In genomic region chr5:95836544-95836943, GRCh38 we compare ENCODE assay signal across 10 cellular contexts. TPM values are rescaled to one million over a fixed set of nuclear protein-coding genes. Genes with fewer than 3 reads are reported as not detected.
DNase-seq lines count a peak whose midpoint lies in the region; ATAC-seq, FAIRE-seq and TF ChIP-seq lines count a peak whose summit lies in the region.
"Had no signal": no experiment of that assay in that cellular context is flagged by ENCODE, and none has a peak within 500 bp of the region (broad histone marks: within the 10 kb centered on the region; RNA-seq: fewer than 3 reads in every experiment).

No MANE protein-coding gene starts in this region.

- H3K27ac Mint-ChIP-seq in activated CD8-positive, alpha-beta T cell treated with anti-CD3 and anti-CD28 coated beads for 36 hours, result peak overlapping the region; percentile 93
- H3K27ac Mint-ChIP-seq in naive thymus-derived CD8-positive, alpha-beta T cell, result peak overlapping the region in 8 of 10 donors; percentile 68 to 98 (median 93)

- intact Hi-C loops in activated CD8-positive, alpha-beta T cell treated with anti-CD3 and anti-CD28 coated beads for 36 hours (cut with micrococcal nuclease), result loop anchor here (5.0 kb wide), 1 partner anchor 174 kb away; no protein-coding TSS in a partner anchor

- ATAC-seq in activated CD8-positive, alpha-beta T cell treated with anti-CD3 and anti-CD28 coated beads for 36 hours, result no peak
- no peak for ATAC-seq in naive thymus-derived CD8-positive, alpha-beta T cell
- ATAC-seq: left colon had no signal

- no peaks in the 10 kb centered on the region for H3K36me3 Mint-ChIP-seq in activated CD8-positive, alpha-beta T cell treated with anti-CD3 and anti-CD28 coated beads for 36 hours (ENCODE audit: low read depth)
- H3K36me3 Mint-ChIP-seq in naive thymus-derived CD8-positive, alpha-beta T cell, result no peaks in the 10 kb centered on the region

- peaks cover 40% of the 10 kb centered on the region for H3K4me1 Mint-ChIP-seq in activated CD8-positive, alpha-beta T cell treated with anti-CD3 and anti-CD28 coated beads for 36 hours (ENCODE audit: low read depth)
- peaks cover 33 to 71% (median 66%) of the 10 kb centered on the region in 4 donors for H3K4me1 Mint-ChIP-seq in naive thymus-derived CD8-positive, alpha-beta T cell

- H3K4me3 Mint-ChIP-seq in activated CD8-positive, alpha-beta T cell treated with anti-CD3 and anti-CD28 coated beads for 36 hours, result peak overlapping the region; percentile 74
- peak overlapping the region in 9 of 10 donors; percentile 35 to 96 (median 91) for H3K4me3 Mint-ChIP-seq in naive thymus-derived CD8-positive, alpha-beta T cell

- no peaks in the 10 kb centered on the region for H3K27me3 Mint-ChIP-seq in activated CD8-positive, alpha-beta T cell treated with anti-CD3 and anti-CD28 coated beads for 36 hours
- H3K27me3 Mint-ChIP-seq in naive thymus-derived CD8-positive, alpha-beta T cell, result no peaks in the 10 kb centered on the region

- CTCF ChIA-PET in activated CD8-positive, alpha-beta T cell treated with anti-CD3 and anti-CD28 coated beads for 36 hours (lab: Charles Lee), result interaction anchor here (1.1 to 25.0 kb wide), 5 partner anchors 10 to 51 kb away, joined by 3 to 628 read pairs (median 14); partner anchors contain the start of gene GLRX

- no peak for TF ChIP-seq CTCF in activated CD8-positive, alpha-beta T cell treated with anti-CD3 and anti-CD28 coated beads for 36 hours (IDR thresholded peaks at IDR 0.05)

- DNase-seq in CD1c-positive myeloid dendritic cell (ENCODE audit: extremely low spot score) (peak; percentile 25), GM18507 (ENCODE audit: extremely low spot score, insufficient read length, low read depth) (no peak), amniotic stem cell (lab: John Stamatoyannopoulos, UW) (no peak), nucleus accumbens (lab: John Stamatoyannopoulos, UW) (no peak), NCI-H146 treated with DMSO at 0.1 percent for 48 hours (lab: John Stamatoyannopoulos, UW; ENCODE audit: unreplicated experiment) (no peak)
- DNase-seq in activated CD8-positive, alpha-beta T cell treated with anti-CD3 and anti-CD28 coated beads for 36 hours, result no peak
- DNase-seq in naive thymus-derived CD8-positive, alpha-beta T cell, result no peak
- DNase-seq in activated effector memory CD4-positive, alpha-beta T cell treated with Interleukin-2 at 50 U/mL for 16 hours, result no peak

- POLR2A ChIA-PET in activated CD8-positive, alpha-beta T cell treated with anti-CD3 and anti-CD28 coated beads for 36 hours (lab: Charles Lee), result interaction anchor here (1.4 to 2.3 kb wide), 2 partner anchors 26 to 190 kb away, joined by 4 to 7 read pairs; partner anchors contain the start of gene RFESD
- POLR2A ChIA-PET in naive thymus-derived CD8-positive, alpha-beta T cell (lab: Charles Lee), result interaction anchor here (2.9 to 9.1 kb wide), 2 partner anchors 16 to 27 kb away, joined by 12 to 250 read pairs; partner anchors contain the start of gene GLRX

- H3K9me3 Mint-ChIP-seq in activated CD8-positive, alpha-beta T cell treated with anti-CD3 and anti-CD28 coated beads for 36 hours, result no peaks in the 10 kb centered on the region
- no peaks in the 10 kb centered on the region for H3K9me3 Mint-ChIP-seq in naive thymus-derived CD8-positive, alpha-beta T cell

- peak; percentile 76 for FAIRE-seq in GM18507 (lab: Jason Lieb, UNC)

RNA-seq across cellular contexts. Expression of gene GLRX, which starts 14.0 kb away (rescaled TPM):
- total RNA-seq in activated CD8-positive, alpha-beta T cell treated with anti-CD3 and anti-CD28 coated beads for 36 hours, result 10 to 100 TPM; 28.4 to 32.6 TPM
- total RNA-seq in naive thymus-derived CD8-positive, alpha-beta T cell, result 100 to 1,000 TPM; 110 to 111 TPM
- polyA plus RNA-seq in naive thymus-derived CD8-positive, alpha-beta T cell, result 100 to 1,000 TPM; 133 to 232 (median 148) TPM
- total RNA-seq: G401 had no signal
